In the genomic region with DNA sequence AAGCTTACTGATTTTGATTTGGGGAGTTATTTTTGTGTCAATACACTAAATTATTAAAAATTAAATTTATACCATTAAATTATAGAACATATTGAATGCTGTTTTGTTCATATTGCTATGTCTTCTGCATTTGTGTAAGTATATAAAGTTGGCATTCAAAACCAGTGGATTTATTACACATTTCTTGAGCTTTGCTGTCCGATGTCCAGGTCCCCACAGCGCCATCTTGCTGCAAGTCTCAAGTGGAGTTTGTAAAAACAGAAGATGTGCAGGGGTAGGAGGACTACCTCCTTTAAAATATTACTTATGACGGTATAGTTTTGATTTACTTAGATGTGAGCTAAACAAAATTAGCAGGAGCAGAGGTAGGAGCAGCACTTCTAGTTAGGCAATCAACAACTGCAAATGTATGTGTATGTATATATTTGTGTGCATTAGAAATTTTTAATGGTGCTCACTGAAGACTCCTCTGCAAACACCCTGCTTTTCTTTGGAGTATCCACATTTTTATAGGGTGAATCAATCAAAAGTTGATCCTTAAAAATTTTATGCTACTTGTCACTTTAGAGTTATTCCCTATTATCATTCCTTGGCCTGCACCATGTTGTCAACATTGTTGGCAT, we compare ENCODE assay signal across 8 cellular contexts. TPM values are rescaled to one million over a fixed set of nuclear protein-coding genes. Genes with fewer than 3 reads are reported as not detected.
DNase-seq lines count a peak whose midpoint lies in the region; ATAC-seq and TF ChIP-seq lines count a peak whose summit lies in the region.

No MANE protein-coding gene starts in this region.

- H3K4me2 ChIP-seq in MM.1S (ENCODE audit: low read depth, low read length) (peak overlapping the region; percentile 64), parathyroid adenoma (ENCODE audit: low read length) (no peak overlapping the region)

- peaks cover 87% of the 10 kb centered on the region for H3K4me1 ChIP-seq in MM.1S (ENCODE audit: low read length)
- peaks cover 36% of the 10 kb centered on the region for H3K4me1 ChIP-seq in parathyroid adenoma
- peaks cover 54% of the 10 kb centered on the region for H3K4me1 ChIP-seq in suprapubic skin

- peaks cover 98% of the 10 kb centered on the region for H3K79me2 ChIP-seq in MM.1S (ENCODE audit: low read length)
- H3K79me2 ChIP-seq in parathyroid adenoma, result peaks cover 72% of the 10 kb centered on the region

- H3F3A ChIP-seq in MM.1S (ENCODE audit: insufficient read depth, low read length), result peaks cover 59% of the 10 kb centered on the region

- WGBS in suprapubic skin, result 46% methylated on average over 3 of the region's 3 CpGs

- H3K9me3 ChIP-seq in MM.1S (replicated peaks; ENCODE audit: insufficient read depth, low read length) (no peaks in the 10 kb centered on the region), parathyroid adenoma (ENCODE audit: control insufficient read depth, low read length) (no peaks in the 10 kb centered on the region), suprapubic skin (no peaks in the 10 kb centered on the region)

- H3K27me3 ChIP-seq in MM.1S (replicated peaks; ENCODE audit: insufficient read depth, low read length), result no peaks in the 10 kb centered on the region
- no peaks in the 10 kb centered on the region for H3K27me3 ChIP-seq in parathyroid adenoma (ENCODE audit: control insufficient read depth, insufficient read depth, low read length)
- no peaks in the 10 kb centered on the region for H3K27me3 ChIP-seq in suprapubic skin

- H2AFZ ChIP-seq in MM.1S (ENCODE audit: low read length) (no peak overlapping the region), parathyroid adenoma (no peak overlapping the region)

- H3K9me2 ChIP-seq in MM.1S (replicated peaks; ENCODE audit: insufficient read depth, low read length), result no peaks in the 10 kb centered on the region

- no peak for ATAC-seq in HG03521 (IDR thresholded peaks at IDR 0.05; ENCODE audit: unreplicated experiment)

- no peaks in the 10 kb centered on the region for H4K20me1 ChIP-seq in MM.1S (ENCODE audit: insufficient read depth, low read length)

- TF ChIP-seq EP300 in suprapubic skin (IDR thresholded peaks at IDR 0.05), result no peak

- no peak for TF ChIP-seq POLR2A in suprapubic skin (IDR thresholded peaks at IDR 0.05)

- H3K9ac ChIP-seq in MM.1S (ENCODE audit: low read length) (peak overlapping the region; percentile 43; the same call in 1 of the 2 replicates), parathyroid adenoma (no peak overlapping the region)

- peak overlapping the region; percentile 21; the same call in 1 of the 2 replicates for H3K4me3 ChIP-seq in MM.1S (ENCODE audit: low read length)
- no peak overlapping the region for H3K4me3 ChIP-seq in parathyroid adenoma (ENCODE audit: low read depth, low read length)
- H3K4me3 ChIP-seq in suprapubic skin, result no peak overlapping the region

- peak; percentile 72 for TF ChIP-seq CTCF in MM.1S (IDR thresholded peaks at IDR 0.05; ENCODE audit: low read length)
- TF ChIP-seq CTCF in parathyroid adenoma (IDR thresholded peaks at IDR 0.05), result peak; percentile 64
- TF ChIP-seq CTCF in suprapubic skin (IDR thresholded peaks at IDR 0.05), result peak in 1 of 2 donors; percentile 7

- H3K36me3 ChIP-seq in MM.1S (replicated peaks; ENCODE audit: insufficient read depth, low read length) (no peaks in the 10 kb centered on the region; the same call in 1 of the 2 replicates), parathyroid adenoma (ENCODE audit: control insufficient read depth, insufficient read depth, low read length) (no peaks in the 10 kb centered on the region), suprapubic skin (no peaks in the 10 kb centered on the region)

- DNase-seq in ELF-1 (ENCODE audit: low read depth, low spot score) (peak; percentile 7), MM.1S (peak; percentile 79), activated T-cell treated with anti-CD3 and anti-CD28 coated beads for 4 hours (peak; percentile 21), fibroblast of the conjunctiva (ENCODE audit: low read depth) (peak; percentile 45), inferior parietal cortex (ENCODE audit: extremely low spot score) (no peak), suprapubic skin (ENCODE audit: low spot score in 2 of 2) (no peak)

- peak overlapping the region; percentile 81 for H3K27ac ChIP-seq in MM.1S (ENCODE audit: low read length)
- no peak overlapping the region for H3K27ac ChIP-seq in parathyroid adenoma
- H3K27ac ChIP-seq in suprapubic skin, result no peak overlapping the region

RNA-seq across cellular contexts. Expression of a gene that starts 37.4 kb away (rescaled TPM):
- total RNA-seq in suprapubic skin, result 10 to 100 TPM; 45.2 to 70.7 (median 52.5) TPM

Comparison
In these comparisons a context has a peak if more than half of its experiments do, and no peak if none do; other contexts are left out.
1. DNase-seq: peak in ELF-1 (single experiment), MM.1S (single experiment), activated T-cell treated with anti-CD3 and anti-CD28 coated beads for 4 hours (single experiment) and fibroblast of the conjunctiva (single experiment); none in inferior parietal cortex (single experiment) and suprapubic skin (0 of 2).